In genomic region chr12:25394775-25395174, GRCh38 we compare ENCODE assay signal across 2 cellular contexts.
DNase-seq lines count a peak whose midpoint lies in the region; ATAC-seq, FAIRE-seq and TF ChIP-seq lines count a peak whose summit lies in the region.
"Not testable (repeated sequence)": the region's sequence is repeated elsewhere in the genome, so short reads cannot be mapped to it uniquely, and the experiment has no call there.

No MANE protein-coding gene starts in this region.

- not testable (repeated sequence) for DNase-seq in A549 (ENCODE audit: low read depth in 1 of 2, low spot score in 1 of 2)

- POLR2A ChIA-PET in A549 (lab: Yijun Ruan, JAX); HEK293 (lab: Yijun Ruan, JAX): not testable (repeated sequence)

- 55% methylated on average over 4 of the region's 4 CpGs for WGBS in A549 (ENCODE audit: missing lambda C conversion rate)

- H3K36me3 ChIP-seq in HEK293 (ENCODE audit: control insufficient read depth in 2 of 2, insufficient read depth in 1 of 2, low read length in 2 of 2), result not testable (repeated sequence)

- H3K4me2 ChIP-seq in A549, result not testable (repeated sequence)

- not testable (repeated sequence) for H3K27ac ChIP-seq in A549; HEK293 (ENCODE audit: extremely low read depth, low read depth, low read length)

- not testable (repeated sequence) for FAIRE-seq in A549 (lab: Jason Lieb, UNC)

- not testable (repeated sequence) for H3K9me3 ChIP-seq in A549; HEK293 (ENCODE audit: control insufficient read depth, insufficient read depth, low read depth, low read length)

- H3K4me1 ChIP-seq in A549; HEK293 (ENCODE audit: control insufficient read depth, insufficient read depth, low read length): not testable (repeated sequence)

- not testable (repeated sequence) for TF ChIP-seq EP300 in A549 (IDR thresholded peaks at IDR 0.05)

- not testable (repeated sequence) for TF ChIP-seq POLR2A in A549 (IDR thresholded peaks at IDR 0.05; ENCODE audit: low read length)

- TF ChIP-seq RAD21 in A549 (conservative IDR thresholded peaks at IDR 0.05 in 1 of 2, IDR thresholded peaks at IDR 0.05 in 1 of 2), result not testable (repeated sequence)

- H3K4me3 ChIP-seq in A549; HEK293 (ENCODE audit: low read depth, low read length): not testable (repeated sequence)

- ATAC-seq in A549, result not testable (repeated sequence)

- CTCF ChIA-PET in A549 (lab: Yijun Ruan, JAX); HEK293 (lab: Yijun Ruan, JAX): not testable (repeated sequence)

- not testable (repeated sequence) for TF ChIP-seq CTCF in A549 (IDR thresholded peaks at IDR 0.05); HEK293 (tag by site-specific recombination; IDR thresholded peaks at IDR 0.05)

TF ChIP-seq in A549, 52 proteins besides CTCF, POLR2A, EP300 and RAD21:
- peak; percentile 82 for TF ChIP-seq ZC3H11A (IDR thresholded peaks at IDR 0.05)

TF ChIP-seq in HEK293, 187 proteins besides CTCF, POLR2A, EP300 and RAD21:
- TF ChIP-seq ZNF555 (tag by site-specific recombination; conservative IDR thresholded peaks at IDR 0.05) (peak; percentile 26), ZNF394 (tag by site-specific recombination; IDR thresholded peaks at IDR 0.05; ENCODE audit: borderline replicate concordance) (peak; percentile 75; the same call in 1 of the 2 replicates), ZNF426 (tag by site-specific recombination; IDR thresholded peaks at IDR 0.05) (peak; percentile 34)
- TF ChIP-seq, protein P1, sequence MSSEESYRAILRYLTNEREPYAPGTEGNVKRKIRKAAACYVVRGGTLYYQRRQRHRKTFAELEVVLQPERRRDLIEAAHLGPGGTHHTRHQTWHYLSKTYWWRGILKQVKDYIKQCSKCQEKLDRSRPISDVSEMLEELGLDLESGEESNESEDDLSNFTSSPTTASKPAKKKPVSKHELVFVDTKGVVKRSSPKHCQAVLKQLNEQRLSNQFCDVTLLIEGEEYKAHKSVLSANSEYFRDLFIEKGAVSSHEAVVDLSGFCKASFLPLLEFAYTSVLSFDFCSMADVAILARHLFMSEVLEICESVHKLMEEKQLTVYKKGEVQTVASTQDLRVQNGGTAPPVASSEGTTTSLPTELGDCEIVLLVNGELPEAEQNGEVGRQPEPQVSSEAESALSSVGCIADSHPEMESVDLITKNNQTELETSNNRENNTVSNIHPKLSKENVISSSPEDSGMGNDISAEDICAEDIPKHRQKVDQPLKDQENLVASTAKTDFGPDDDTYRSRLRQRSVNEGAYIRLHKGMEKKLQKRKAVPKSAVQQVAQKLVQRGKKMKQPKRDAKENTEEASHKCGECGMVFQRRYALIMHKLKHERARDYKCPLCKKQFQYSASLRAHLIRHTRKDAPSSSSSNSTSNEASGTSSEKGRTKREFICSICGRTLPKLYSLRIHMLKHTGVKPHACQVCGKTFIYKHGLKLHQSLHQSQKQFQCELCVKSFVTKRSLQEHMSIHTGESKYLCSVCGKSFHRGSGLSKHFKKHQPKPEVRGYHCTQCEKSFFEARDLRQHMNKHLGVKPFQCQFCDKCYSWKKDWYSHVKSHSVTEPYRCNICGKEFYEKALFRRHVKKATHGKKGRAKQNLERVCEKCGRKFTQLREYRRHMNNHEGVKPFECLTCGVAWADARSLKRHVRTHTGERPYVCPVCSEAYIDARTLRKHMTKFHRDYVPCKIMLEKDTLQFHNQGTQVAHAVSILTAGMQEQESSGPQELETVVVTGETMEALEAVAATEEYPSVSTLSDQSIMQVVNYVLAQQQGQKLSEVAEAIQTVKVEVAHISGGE (tag by site-specific recombination; conservative IDR thresholded peaks at IDR 0.05; ENCODE audit: low read depth), result peak; percentile 35; the same call in 1 of the 2 replicates
- TF ChIP-seq, protein P2, sequence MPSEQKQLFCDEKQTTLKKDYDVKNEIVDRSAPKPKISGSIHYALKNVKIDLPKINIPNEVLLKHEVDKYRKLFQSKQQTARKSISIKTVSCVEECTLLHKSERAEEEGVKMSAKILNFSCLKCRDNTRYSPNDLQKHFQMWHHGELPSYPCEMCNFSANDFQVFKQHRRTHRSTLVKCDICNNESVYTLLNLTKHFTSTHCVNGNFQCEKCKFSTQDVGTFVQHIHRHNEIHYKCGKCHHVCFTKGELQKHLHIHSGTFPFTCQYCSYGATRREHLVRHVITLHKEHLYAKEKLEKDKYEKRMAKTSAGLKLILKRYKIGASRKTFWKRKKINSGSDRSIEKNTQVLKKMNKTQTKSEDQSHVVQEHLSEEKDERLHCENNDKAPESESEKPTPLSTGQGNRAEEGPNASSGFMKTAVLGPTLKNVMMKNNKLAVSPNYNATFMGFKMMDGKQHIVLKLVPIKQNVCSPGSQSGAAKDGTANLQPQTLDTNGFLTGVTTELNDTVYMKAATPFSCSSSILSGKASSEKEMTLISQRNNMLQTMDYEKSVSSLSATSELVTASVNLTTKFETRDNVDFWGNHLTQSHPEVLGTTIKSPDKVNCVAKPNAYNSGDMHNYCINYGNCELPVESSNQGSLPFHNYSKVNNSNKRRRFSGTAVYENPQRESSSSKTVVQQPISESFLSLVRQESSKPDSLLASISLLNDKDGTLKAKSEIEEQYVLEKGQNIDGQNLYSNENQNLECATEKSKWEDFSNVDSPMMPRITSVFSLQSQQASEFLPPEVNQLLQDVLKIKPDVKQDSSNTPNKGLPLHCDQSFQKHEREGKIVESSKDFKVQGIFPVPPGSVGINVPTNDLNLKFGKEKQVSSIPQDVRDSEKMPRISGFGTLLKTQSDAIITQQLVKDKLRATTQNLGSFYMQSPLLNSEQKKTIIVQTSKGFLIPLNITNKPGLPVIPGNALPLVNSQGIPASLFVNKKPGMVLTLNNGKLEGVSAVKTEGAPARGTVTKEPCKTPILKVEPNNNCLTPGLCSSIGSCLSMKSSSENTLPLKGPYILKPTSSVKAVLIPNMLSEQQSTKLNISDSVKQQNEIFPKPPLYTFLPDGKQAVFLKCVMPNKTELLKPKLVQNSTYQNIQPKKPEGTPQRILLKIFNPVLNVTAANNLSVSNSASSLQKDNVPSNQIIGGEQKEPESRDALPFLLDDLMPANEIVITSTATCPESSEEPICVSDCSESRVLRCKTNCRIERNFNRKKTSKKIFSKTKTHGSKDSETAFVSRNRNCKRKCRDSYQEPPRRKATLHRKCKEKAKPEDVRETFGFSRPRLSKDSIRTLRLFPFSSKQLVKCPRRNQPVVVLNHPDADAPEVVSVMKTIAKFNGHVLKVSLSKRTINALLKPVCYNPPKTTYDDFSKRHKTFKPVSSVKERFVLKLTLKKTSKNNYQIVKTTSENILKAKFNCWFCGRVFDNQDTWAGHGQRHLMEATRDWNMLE (tag by site-specific recombination; conservative IDR thresholded peaks at IDR 0.05; ENCODE audit: low read depth), result peak; percentile 60
